In genomic region chr4:141275834-141276233, GRCh38 we compare ENCODE assay signal across 14 cellular contexts. TPM values are rescaled to one million over a fixed set of nuclear protein-coding genes. Genes with fewer than 3 reads are reported as not detected.
A peak's percentile ranks its signal among the peaks of the same experiment; 100 is the strongest.
DNase-seq lines count a peak whose midpoint lies in the region; ATAC-seq, FAIRE-seq and TF ChIP-seq lines count a peak whose summit lies in the region.
"Had no signal": no experiment of that assay in that cellular context is flagged by ENCODE, and none has a peak within 500 bp of the region (broad histone marks: within the 10 kb centered on the region; RNA-seq: fewer than 3 reads in every experiment).

No MANE protein-coding gene starts in this region.

- H3K9me3 ChIP-seq in pancreas, result no peaks in the 10 kb centered on the region
- H3K9me3 ChIP-seq: prostate gland had no signal

- no peak overlapping the region for H3K4me3 ChIP-seq in astrocyte of the spinal cord (ENCODE audit: low read depth, low read length)
- no peak overlapping the region for H3K4me3 ChIP-seq in pancreas
- H3K4me3 ChIP-seq: prostate gland had no signal

- WGBS in pancreas, 2 donors, result 87 to 97% methylated on average over 1 of the region's 1 CpG

- in situ Hi-C loops in KBM-7 (cut with MboI; ENCODE audit: low pct_unique_long_range_greater_than_20kb, low sequenced_read_pairs) (no loop called here), astrocyte of the spinal cord (cut with HindIII; ENCODE audit: low sequenced_read_pairs) (no loop called here)

- FAIRE-seq in pancreas (lab: Jason Lieb, UNC), result no peak

- H3K27ac ChIP-seq in pancreas, result no peak overlapping the region
- H3K27ac ChIP-seq: prostate gland had no signal

- peaks cover 0 to 7% (median 0%) of the 10 kb centered on the region in 3 donors for H3K4me1 ChIP-seq in pancreas
- H3K4me1 ChIP-seq: prostate gland had no signal

- TF ChIP-seq CTCF in astrocyte of the spinal cord (IDR thresholded peaks at IDR 0.05; ENCODE audit: low read depth, low read length), result no peak
- no peak for TF ChIP-seq CTCF in pancreas (IDR thresholded peaks at IDR 0.05)

- intact Hi-C loops in pancreas (cut with DNase I), result no loop called here

- no peaks in the 10 kb centered on the region for H3K36me3 ChIP-seq in pancreas
- H3K36me3 ChIP-seq: prostate gland had no signal

- peak; percentile 72 for DNase-seq in AG20443 (ENCODE audit: low spot score)
- peak; percentile 19 for DNase-seq in KBM-7
- peak; percentile 83 for DNase-seq in astrocyte of the spinal cord (ENCODE audit: low read depth, low spot score)
- peak; percentile 60 for DNase-seq in kidney glomerular epithelial cell (lab: John Stamatoyannopoulos, UW)
- no peak for DNase-seq in effector CD8-positive, alpha-beta T cell (lab: John Stamatoyannopoulos, UW)
- no peak for DNase-seq in pancreas
- no peak for DNase-seq in RPMI8226
- DNase-seq: activated naive CD8-positive, alpha-beta T cell treated with anti-CD3 and anti-CD28 coated beads, Interleukin-2, amount 50 U/mL, for 24 hours; midbrain; NCI-H446 treated with DMSO at 0.1 percent for 48 hours; Right ventricle myocardium superior; stimulated activated naive CD8-positive, alpha-beta T cell treated with anti-CD3 and anti-CD28 coated beads, Interleukin-15, Interleukin-2, amounts not matched to agents 100 U/mL and 50 U/mL, for 24 hours had no signal

- H3K27me3 ChIP-seq in pancreas, result no peaks in the 10 kb centered on the region

- ATAC-seq in HG02678 (IDR thresholded peaks at IDR 0.05; ENCODE audit: unreplicated experiment), result no peak
- no peak for ATAC-seq in pancreas
- ATAC-seq: activated naive CD8-positive, alpha-beta T cell treated with anti-CD3 and anti-CD28 coated beads, Interleukin-2, amount 50 U/mL, for 24 hours; stimulated activated naive CD8-positive, alpha-beta T cell treated with anti-CD3 and anti-CD28 coated beads, Interleukin-15, Interleukin-2, amounts not matched to agents 100 U/mL and 50 U/mL, for 24 hours had no signal

RNA-seq across cellular contexts. Expression of gene ZNF330, which starts 55.1 kb away (rescaled TPM):
- 10 to 100 TPM; 15.5 to 28.2 (median 18.8) TPM for total RNA-seq in pancreas
- 10 to 100 TPM; 11.5 to 20.4 TPM for polyA plus RNA-seq in pancreas

Comparison
In these comparisons a context has a peak if more than half of its experiments do, and no peak if none do; other contexts are left out.
1. DNase-seq: peak in AG20443 (single experiment), KBM-7 (single experiment), astrocyte of the spinal cord (single experiment) and kidney glomerular epithelial cell (single experiment); none in effector CD8-positive, alpha-beta T cell (single experiment), pancreas (0 of 6) and RPMI8226 (single experiment).